In the genomic region with DNA sequence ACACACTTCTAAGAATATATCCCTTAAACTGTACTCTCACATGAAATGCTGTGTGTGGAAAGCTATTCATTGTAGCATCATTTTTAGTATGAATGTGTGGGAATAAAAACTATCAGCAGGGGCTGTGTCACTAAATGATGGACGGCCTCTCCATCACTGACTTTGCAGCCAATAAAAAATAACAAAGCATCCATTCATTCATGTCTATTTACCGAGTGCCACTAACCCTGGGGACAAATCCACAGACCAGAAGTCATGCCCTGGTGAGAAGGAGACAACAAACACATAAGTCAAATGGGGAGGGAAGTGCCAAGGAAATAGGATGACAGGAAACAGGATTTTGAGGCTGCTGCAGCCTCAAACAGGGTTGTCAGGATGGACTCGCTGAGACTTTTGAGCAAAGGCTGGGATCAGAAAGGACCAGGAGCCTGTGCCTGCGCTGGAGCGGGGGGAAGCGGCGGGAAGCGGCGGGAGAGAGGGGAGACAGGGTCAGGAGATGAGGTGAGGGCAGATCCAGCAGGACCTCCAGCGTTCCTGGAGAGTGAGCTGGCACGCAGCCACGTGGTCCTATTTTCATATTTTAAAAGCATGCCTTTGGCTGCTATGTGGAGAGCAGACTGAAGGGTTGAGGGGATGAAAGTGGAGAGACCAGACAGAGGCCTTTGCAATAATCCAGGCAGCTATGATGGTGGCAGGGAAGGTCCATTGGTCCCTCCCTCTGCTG, we compare ENCODE assay signal across 1 cellular context.
TF ChIP-seq lines count a peak whose summit lies in the region.

No MANE protein-coding gene starts in this region.

TF ChIP-seq in HepG2, 621 proteins besides CTCF, POLR2A, EP300 and RAD21:
- TF ChIP-seq KDM5A (IDR thresholded peaks at IDR 0.05; ENCODE audit: borderline replicate concordance, low read length) (no peak), CREBL2 (CRISPR knock-in tag; IDR thresholded peaks at IDR 0.05; ENCODE audit: borderline replicate concordance) (no peak), ZNF552 (CRISPR knock-in tag; IDR thresholded peaks at IDR 0.05; ENCODE audit: borderline replicate concordance) (no peak), GATAD2A (CRISPR knock-in tag; IDR thresholded peaks at IDR 0.05) (0 out of 2 replicates have a peak, but pooled peaks have one; percentile 25), FOSL2 (CRISPR knock-in tag; IDR thresholded peaks at IDR 0.05) (0 out of 2 replicates have a peak, but pooled peaks have one; percentile 23), MED8 (CRISPR knock-in tag; IDR thresholded peaks at IDR 0.05; ENCODE audit: insufficient replicate concordance) (no peak), ZNF274 (CRISPR knock-in tag; IDR thresholded peaks at IDR 0.05) (no peak), BCL6 (CRISPR knock-in tag; IDR thresholded peaks at IDR 0.05) (peak; percentile 64), GTF2F1 (IDR thresholded peaks at IDR 0.05; ENCODE audit: low read length) (no peak)
- TF ChIP-seq, protein P1, sequence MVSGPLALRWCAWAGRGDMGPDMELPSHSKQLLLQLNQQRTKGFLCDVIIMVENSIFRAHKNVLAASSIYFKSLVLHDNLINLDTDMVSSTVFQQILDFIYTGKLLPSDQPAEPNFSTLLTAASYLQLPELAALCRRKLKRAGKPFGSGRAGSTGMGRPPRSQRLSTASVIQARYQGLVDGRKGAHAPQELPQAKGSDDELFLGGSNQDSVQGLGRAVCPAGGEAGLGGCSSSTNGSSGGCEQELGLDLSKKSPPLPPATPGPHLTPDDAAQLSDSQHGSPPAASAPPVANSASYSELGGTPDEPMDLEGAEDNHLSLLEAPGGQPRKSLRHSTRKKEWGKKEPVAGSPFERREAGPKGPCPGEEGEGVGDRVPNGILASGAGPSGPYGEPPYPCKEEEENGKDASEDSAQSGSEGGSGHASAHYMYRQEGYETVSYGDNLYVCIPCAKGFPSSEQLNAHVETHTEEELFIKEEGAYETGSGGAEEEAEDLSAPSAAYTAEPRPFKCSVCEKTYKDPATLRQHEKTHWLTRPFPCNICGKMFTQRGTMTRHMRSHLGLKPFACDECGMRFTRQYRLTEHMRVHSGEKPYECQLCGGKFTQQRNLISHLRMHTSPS (CRISPR knock-in tag; IDR thresholded peaks at IDR 0.05; ENCODE audit: low read depth): no peak
- TF ChIP-seq, protein P2, sequence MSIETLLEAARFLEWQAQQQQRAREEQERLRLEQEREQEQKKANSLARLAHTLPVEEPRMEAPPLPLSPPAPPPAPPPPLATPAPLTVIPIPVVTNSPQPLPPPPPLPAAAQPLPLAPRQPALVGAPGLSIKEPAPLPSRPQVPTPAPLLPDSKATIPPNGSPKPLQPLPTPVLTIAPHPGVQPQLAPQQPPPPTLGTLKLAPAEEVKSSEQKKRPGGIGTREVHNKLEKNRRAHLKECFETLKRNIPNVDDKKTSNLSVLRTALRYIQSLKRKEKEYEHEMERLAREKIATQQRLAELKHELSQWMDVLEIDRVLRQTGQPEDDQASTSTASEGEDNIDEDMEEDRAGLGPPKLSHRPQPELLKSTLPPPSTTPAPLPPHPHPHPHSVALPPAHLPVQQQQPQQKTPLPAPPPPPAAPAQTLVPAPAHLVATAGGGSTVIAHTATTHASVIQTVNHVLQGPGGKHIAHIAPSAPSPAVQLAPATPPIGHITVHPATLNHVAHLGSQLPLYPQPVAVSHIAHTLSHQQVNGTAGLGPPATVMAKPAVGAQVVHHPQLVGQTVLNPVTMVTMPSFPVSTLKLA (IDR thresholded peaks at IDR 0.05): peak; percentile 18; the same call in 1 of the 2 replicates
